ENCODE assay signal across 2 cellular contexts in the genomic region with DNA sequence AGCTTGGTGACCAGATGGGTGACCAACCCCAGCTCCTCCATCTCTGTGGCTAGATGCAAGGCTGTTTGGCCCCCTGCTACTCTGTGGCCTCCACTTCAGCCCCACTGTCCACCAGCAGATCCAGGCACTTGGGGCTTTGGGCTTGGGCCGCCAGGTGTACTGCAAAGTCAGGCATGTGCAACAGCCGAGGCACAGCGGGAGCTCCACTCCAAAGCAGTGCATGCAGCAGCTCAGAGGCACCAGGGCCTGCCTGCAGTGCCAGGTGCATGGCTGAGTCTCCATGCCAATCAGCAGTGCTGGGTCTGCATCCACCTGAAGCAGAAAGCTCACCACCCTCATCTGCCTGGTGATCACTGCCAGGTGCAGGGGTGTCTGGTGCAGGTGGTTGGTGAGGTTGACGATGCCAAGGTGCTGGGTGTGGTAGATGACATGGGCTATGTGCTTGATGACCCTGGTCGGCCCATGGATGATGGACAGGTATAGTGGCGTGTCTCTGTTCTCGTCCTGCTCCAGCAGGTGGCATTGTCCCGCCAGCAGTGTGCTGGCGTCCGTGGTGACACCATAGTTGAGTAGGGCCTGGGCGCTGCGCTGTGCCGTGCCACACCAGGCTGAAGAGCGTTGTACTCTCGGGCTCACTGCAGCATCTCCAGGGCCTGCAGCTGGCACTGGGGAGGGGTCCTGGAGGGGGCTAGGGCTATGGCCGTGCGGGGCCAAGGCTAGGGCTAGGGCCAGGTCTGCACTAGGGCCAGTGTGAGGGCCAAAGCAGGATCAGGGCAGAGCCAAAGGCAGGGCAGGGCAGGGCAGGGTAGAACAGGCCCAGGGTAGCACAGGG.
TF ChIP-seq lines count a peak whose summit lies in the region.

No MANE protein-coding gene starts in this region.

TF ChIP-seq in Ishikawa, 13 proteins besides CTCF, POLR2A, EP300 and RAD21 (continued from another document):
- TF ChIP-seq, protein P1, sequence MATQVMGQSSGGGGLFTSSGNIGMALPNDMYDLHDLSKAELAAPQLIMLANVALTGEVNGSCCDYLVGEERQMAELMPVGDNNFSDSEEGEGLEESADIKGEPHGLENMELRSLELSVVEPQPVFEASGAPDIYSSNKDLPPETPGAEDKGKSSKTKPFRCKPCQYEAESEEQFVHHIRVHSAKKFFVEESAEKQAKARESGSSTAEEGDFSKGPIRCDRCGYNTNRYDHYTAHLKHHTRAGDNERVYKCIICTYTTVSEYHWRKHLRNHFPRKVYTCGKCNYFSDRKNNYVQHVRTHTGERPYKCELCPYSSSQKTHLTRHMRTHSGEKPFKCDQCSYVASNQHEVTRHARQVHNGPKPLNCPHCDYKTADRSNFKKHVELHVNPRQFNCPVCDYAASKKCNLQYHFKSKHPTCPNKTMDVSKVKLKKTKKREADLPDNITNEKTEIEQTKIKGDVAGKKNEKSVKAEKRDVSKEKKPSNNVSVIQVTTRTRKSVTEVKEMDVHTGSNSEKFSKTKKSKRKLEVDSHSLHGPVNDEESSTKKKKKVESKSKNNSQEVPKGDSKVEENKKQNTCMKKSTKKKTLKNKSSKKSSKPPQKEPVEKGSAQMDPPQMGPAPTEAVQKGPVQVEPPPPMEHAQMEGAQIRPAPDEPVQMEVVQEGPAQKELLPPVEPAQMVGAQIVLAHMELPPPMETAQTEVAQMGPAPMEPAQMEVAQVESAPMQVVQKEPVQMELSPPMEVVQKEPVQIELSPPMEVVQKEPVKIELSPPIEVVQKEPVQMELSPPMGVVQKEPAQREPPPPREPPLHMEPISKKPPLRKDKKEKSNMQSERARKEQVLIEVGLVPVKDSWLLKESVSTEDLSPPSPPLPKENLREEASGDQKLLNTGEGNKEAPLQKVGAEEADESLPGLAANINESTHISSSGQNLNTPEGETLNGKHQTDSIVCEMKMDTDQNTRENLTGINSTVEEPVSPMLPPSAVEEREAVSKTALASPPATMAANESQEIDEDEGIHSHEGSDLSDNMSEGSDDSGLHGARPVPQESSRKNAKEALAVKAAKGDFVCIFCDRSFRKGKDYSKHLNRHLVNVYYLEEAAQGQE (IDR thresholded peaks at IDR 0.05; ENCODE audit: low read depth) = no peak
- TF ChIP-seq, protein P2, sequence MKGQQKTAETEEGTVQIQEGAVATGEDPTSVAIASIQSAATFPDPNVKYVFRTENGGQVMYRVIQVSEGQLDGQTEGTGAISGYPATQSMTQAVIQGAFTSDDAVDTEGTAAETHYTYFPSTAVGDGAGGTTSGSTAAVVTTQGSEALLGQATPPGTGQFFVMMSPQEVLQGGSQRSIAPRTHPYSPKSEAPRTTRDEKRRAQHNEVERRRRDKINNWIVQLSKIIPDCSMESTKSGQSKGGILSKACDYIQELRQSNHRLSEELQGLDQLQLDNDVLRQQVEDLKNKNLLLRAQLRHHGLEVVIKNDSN (IDR thresholded peaks at IDR 0.05) = no peak
- TF ChIP-seq YY1 (IDR thresholded peaks at IDR 0.05; ENCODE audit: low read depth) (no peak), FOXM1 (IDR thresholded peaks at IDR 0.05; ENCODE audit: borderline replicate concordance, low read depth) (no peak), CEBPB (IDR thresholded peaks at IDR 0.05) (no peak), TAF1 (IDR thresholded peaks at IDR 0.05; ENCODE audit: low read depth) (no peak)

TF ChIP-seq in HepG2, 621 proteins besides CTCF, POLR2A, EP300 and RAD21 (continued from another document and continues in another):
- TF ChIP-seq, protein P3, sequence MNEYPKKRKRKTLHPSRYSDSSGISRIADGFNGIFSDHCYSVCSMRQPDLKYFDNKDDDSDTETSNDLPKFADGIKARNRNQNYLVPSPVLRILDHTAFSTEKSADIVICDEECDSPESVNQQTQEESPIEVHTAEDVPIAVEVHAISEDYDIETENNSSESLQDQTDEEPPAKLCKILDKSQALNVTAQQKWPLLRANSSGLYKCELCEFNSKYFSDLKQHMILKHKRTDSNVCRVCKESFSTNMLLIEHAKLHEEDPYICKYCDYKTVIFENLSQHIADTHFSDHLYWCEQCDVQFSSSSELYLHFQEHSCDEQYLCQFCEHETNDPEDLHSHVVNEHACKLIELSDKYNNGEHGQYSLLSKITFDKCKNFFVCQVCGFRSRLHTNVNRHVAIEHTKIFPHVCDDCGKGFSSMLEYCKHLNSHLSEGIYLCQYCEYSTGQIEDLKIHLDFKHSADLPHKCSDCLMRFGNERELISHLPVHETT (CRISPR knock-in tag; conservative IDR thresholded peaks at IDR 0.05) = no peak
- TF ChIP-seq, protein P4, sequence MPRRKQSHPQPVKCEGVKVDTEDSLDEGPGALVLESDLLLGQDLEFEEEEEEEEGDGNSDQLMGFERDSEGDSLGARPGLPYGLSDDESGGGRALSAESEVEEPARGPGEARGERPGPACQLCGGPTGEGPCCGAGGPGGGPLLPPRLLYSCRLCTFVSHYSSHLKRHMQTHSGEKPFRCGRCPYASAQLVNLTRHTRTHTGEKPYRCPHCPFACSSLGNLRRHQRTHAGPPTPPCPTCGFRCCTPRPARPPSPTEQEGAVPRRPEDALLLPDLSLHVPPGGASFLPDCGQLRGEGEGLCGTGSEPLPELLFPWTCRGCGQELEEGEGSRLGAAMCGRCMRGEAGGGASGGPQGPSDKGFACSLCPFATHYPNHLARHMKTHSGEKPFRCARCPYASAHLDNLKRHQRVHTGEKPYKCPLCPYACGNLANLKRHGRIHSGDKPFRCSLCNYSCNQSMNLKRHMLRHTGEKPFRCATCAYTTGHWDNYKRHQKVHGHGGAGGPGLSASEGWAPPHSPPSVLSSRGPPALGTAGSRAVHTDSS (CRISPR knock-in tag; conservative IDR thresholded peaks at IDR 0.05) = no peak
- TF ChIP-seq XRCC5 (optimal IDR thresholded peaks at IDR 0.05; ENCODE audit: low read length) (peak; percentile 55), ZNF672 (CRISPR knock-in tag; IDR thresholded peaks at IDR 0.05) (no peak), MEIS2 (CRISPR knock-in tag; IDR thresholded peaks at IDR 0.05) (0 out of 2 replicates have a peak, but pooled peaks have one; percentile 51), NRL (CRISPR knock-in tag; IDR thresholded peaks at IDR 0.05; ENCODE audit: borderline replicate concordance) (peak; percentile 59; the same call in 1 of the 2 replicates), ATF7 (IDR thresholded peaks at IDR 0.05) (no peak), ATF7 (CRISPR knock-in tag; IDR thresholded peaks at IDR 0.05) (0 out of 2 replicates have a peak, but pooled peaks have one; percentile 24), ZNF776 (CRISPR knock-in tag; IDR thresholded peaks at IDR 0.05) (0 out of 2 replicates have a peak, but pooled peaks have one; percentile 37), NFKBIZ (CRISPR knock-in tag; IDR thresholded peaks at IDR 0.05) (0 out of 2 replicates have a peak, but pooled peaks have one; percentile 49), YY1 (IDR thresholded peaks at IDR 0.05; ENCODE audit: insufficient read depth, insufficient replicate concordance, low read depth, low read length) (no peak)
- TF ChIP-seq, protein P5, sequence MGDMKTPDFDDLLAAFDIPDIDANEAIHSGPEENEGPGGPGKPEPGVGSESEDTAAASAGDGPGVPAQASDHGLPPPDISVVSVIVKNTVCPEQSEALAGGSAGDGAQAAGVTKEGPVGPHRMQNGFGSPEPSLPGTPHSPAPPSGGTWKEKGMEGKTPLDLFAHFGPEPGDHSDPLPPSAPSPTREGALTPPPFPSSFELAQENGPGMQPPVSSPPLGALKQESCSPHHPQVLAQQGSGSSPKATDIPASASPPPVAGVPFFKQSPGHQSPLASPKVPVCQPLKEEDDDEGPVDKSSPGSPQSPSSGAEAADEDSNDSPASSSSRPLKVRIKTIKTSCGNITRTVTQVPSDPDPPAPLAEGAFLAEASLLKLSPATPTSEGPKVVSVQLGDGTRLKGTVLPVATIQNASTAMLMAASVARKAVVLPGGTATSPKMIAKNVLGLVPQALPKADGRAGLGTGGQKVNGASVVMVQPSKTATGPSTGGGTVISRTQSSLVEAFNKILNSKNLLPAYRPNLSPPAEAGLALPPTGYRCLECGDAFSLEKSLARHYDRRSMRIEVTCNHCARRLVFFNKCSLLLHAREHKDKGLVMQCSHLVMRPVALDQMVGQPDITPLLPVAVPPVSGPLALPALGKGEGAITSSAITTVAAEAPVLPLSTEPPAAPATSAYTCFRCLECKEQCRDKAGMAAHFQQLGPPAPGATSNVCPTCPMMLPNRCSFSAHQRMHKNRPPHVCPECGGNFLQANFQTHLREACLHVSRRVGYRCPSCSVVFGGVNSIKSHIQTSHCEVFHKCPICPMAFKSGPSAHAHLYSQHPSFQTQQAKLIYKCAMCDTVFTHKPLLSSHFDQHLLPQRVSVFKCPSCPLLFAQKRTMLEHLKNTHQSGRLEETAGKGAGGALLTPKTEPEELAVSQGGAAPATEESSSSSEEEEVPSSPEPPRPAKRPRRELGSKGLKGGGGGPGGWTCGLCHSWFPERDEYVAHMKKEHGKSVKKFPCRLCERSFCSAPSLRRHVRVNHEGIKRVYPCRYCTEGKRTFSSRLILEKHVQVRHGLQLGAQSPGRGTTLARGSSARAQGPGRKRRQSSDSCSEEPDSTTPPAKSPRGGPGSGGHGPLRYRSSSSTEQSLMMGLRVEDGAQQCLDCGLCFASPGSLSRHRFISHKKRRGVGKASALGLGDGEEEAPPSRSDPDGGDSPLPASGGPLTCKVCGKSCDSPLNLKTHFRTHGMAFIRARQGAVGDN (CRISPR knock-in tag; IDR thresholded peaks at IDR 0.05) = peak; percentile 52
- TF ChIP-seq, protein P6, sequence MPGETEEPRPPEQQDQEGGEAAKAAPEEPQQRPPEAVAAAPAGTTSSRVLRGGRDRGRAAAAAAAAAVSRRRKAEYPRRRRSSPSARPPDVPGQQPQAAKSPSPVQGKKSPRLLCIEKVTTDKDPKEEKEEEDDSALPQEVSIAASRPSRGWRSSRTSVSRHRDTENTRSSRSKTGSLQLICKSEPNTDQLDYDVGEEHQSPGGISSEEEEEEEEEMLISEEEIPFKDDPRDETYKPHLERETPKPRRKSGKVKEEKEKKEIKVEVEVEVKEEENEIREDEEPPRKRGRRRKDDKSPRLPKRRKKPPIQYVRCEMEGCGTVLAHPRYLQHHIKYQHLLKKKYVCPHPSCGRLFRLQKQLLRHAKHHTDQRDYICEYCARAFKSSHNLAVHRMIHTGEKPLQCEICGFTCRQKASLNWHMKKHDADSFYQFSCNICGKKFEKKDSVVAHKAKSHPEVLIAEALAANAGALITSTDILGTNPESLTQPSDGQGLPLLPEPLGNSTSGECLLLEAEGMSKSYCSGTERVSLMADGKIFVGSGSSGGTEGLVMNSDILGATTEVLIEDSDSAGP (CRISPR knock-in tag; IDR thresholded peaks at IDR 0.05; ENCODE audit: borderline replicate concordance) = 0 out of 2 replicates have a peak, but pooled peaks have one; percentile 15
- TF ChIP-seq, protein P7, sequence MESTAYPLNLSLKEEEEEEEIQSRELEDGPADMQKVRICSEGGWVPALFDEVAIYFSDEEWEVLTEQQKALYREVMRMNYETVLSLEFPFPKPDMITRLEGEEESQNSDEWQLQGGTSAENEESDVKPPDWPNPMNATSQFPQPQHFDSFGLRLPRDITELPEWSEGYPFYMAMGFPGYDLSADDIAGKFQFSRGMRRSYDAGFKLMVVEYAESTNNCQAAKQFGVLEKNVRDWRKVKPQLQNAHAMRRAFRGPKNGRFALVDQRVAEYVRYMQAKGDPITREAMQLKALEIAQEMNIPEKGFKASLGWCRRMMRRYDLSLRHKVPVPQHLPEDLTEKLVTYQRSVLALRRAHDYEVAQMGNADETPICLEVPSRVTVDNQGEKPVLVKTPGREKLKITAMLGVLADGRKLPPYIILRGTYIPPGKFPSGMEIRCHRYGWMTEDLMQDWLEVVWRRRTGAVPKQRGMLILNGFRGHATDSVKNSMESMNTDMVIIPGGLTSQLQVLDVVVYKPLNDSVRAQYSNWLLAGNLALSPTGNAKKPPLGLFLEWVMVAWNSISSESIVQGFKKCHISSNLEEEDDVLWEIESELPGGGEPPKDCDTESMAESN (CRISPR knock-in tag; conservative IDR thresholded peaks at IDR 0.05) = 0 out of 2 replicates have a peak, but pooled peaks have one; percentile 31
- TF ChIP-seq, protein P8, sequence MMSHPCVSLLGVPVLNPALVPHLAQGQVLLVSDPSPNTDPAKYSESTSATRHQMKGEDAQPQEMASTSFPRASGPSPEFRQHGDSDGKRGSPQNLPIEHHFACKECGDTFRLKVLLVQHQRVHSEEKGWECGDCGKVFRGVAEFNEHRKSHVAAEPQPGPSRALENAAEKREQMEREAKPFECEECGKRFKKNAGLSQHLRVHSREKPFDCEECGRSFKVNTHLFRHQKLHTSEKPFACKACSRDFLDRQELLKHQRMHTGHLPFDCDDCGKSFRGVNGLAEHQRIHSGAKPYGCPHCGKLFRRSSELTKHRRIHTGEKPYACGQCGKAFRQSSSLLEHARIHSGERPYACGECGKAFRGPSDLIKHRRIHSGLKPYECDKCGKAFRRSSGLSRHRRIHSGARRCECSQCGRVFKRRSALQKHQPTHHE (CRISPR knock-in tag; IDR thresholded peaks at IDR 0.05; ENCODE audit: borderline replicate concordance) = no peak
- TF ChIP-seq, protein P9, sequence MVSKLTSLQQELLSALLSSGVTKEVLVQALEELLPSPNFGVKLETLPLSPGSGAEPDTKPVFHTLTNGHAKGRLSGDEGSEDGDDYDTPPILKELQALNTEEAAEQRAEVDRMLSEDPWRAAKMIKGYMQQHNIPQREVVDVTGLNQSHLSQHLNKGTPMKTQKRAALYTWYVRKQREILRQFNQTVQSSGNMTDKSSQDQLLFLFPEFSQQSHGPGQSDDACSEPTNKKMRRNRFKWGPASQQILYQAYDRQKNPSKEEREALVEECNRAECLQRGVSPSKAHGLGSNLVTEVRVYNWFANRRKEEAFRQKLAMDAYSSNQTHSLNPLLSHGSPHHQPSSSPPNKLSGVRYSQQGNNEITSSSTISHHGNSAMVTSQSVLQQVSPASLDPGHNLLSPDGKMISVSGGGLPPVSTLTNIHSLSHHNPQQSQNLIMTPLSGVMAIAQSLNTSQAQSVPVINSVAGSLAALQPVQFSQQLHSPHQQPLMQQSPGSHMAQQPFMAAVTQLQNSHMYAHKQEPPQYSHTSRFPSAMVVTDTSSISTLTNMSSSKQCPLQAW (CRISPR knock-in tag; IDR thresholded peaks at IDR 0.05) = 0 out of 2 replicates have a peak, but pooled peaks have one; percentile 18
- TF ChIP-seq, protein P10, sequence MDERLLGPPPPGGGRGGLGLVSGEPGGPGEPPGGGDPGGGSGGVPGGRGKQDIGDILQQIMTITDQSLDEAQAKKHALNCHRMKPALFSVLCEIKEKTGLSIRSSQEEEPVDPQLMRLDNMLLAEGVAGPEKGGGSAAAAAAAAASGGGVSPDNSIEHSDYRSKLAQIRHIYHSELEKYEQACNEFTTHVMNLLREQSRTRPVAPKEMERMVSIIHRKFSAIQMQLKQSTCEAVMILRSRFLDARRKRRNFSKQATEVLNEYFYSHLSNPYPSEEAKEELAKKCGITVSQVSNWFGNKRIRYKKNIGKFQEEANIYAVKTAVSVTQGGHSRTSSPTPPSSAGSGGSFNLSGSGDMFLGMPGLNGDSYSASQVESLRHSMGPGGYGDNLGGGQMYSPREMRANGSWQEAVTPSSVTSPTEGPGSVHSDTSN (CRISPR knock-in tag; IDR thresholded peaks at IDR 0.05) = peak; percentile 71
- TF ChIP-seq, protein P11, sequence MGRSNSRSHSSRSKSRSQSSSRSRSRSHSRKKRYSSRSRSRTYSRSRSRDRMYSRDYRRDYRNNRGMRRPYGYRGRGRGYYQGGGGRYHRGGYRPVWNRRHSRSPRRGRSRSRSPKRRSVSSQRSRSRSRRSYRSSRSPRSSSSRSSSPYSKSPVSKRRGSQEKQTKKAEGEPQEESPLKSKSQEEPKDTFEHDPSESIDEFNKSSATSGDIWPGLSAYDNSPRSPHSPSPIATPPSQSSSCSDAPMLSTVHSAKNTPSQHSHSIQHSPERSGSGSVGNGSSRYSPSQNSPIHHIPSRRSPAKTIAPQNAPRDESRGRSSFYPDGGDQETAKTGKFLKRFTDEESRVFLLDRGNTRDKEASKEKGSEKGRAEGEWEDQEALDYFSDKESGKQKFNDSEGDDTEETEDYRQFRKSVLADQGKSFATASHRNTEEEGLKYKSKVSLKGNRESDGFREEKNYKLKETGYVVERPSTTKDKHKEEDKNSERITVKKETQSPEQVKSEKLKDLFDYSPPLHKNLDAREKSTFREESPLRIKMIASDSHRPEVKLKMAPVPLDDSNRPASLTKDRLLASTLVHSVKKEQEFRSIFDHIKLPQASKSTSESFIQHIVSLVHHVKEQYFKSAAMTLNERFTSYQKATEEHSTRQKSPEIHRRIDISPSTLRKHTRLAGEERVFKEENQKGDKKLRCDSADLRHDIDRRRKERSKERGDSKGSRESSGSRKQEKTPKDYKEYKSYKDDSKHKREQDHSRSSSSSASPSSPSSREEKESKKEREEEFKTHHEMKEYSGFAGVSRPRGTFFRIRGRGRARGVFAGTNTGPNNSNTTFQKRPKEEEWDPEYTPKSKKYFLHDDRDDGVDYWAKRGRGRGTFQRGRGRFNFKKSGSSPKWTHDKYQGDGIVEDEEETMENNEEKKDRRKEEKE (IDR thresholded peaks at IDR 0.05) = no peak
